14 cellular contexts compared by ENCODE assay signal in the genomic region with DNA sequence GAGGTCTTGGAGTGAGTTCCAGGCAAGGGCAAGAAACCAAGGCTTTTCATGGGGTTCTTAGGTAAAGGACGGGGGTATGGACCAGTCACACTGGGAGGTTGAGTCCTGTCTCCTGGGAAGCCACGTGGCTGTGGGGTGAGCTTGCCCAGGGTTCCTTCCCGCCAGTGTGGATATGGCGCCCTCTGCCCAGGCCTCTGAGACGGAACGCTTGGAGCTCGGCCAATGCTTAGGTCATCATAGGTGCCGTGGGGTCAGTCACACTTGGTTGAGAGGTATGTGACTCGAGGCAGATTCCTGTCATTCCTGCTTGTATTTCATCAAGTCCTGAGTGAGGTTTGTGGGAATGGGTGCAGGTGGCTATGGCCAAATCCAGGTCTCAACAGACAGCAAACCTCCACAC. TPM values are rescaled to one million over a fixed set of nuclear protein-coding genes. Genes with fewer than 3 reads are reported as not detected.
DNase-seq lines count a peak whose midpoint lies in the region; ATAC-seq and TF ChIP-seq lines count a peak whose summit lies in the region.
"Had no signal": no experiment of that assay in that cellular context is flagged by ENCODE, and none has a peak within 500 bp of the region (broad histone marks: within the 10 kb centered on the region; RNA-seq: fewer than 3 reads in every experiment).

No MANE protein-coding gene starts in this region.

- TF ChIP-seq CTCF in GM10248 (IDR thresholded peaks at IDR 0.05; ENCODE audit: control extremely low read depth, extremely low read depth, low read depth, missing control alignments) (no peak), lower leg skin (IDR thresholded peaks at IDR 0.05) (no peak)

- no peak overlapping the region for H3K4me3 ChIP-seq in lower leg skin (ENCODE audit: low read depth, poor library complexity, severe bottlenecking)
- H3K4me3 ChIP-seq: vagina had no signal

- no peak overlapping the region for H3K4me3 Mint-ChIP-seq in dendritic cell treated with granulocyte-macrophage colony-stimulating factor and Interleukin-4, amounts not matched to agents 40 ng/mL and 50 ng/mL, for 4 days
- no peak overlapping the region for H3K4me3 Mint-ChIP-seq in stimulated activated naive CD8-positive, alpha-beta T cell treated with anti-CD3 and anti-CD28 coated beads, Interleukin-15, amount 100 ng/mL, for 72 hours
- H3K4me3 Mint-ChIP-seq: activated CD4-positive, alpha-beta memory T cell treated with anti-CD3 and anti-CD28 coated beads for 36 hours had no signal

- peak; percentile 43 for TF ChIP-seq RAD21 in Ishikawa (IDR thresholded peaks at IDR 0.05; ENCODE audit: low read depth)

- no peak for ATAC-seq in stimulated activated naive CD8-positive, alpha-beta T cell treated with anti-CD3 and anti-CD28 coated beads, Interleukin-15, amount 100 ng/mL, for 72 hours

- no peaks in the 10 kb centered on the region for H3K27me3 Mint-ChIP-seq in dendritic cell treated with granulocyte-macrophage colony-stimulating factor and Interleukin-4, amounts not matched to agents 40 ng/mL and 50 ng/mL, for 4 days
- no peaks in the 10 kb centered on the region for H3K27me3 Mint-ChIP-seq in stimulated activated naive CD8-positive, alpha-beta T cell treated with anti-CD3 and anti-CD28 coated beads, Interleukin-15, amount 100 ng/mL, for 72 hours
- H3K27me3 Mint-ChIP-seq: activated CD4-positive, alpha-beta memory T cell treated with anti-CD3 and anti-CD28 coated beads for 36 hours had no signal

- intact Hi-C loops in dendritic cell treated with granulocyte-macrophage colony-stimulating factor and Interleukin-4, amounts not matched to agents 40 ng/mL and 50 ng/mL, for 4 days (cut with micrococcal nuclease): no loop called here
- intact Hi-C loops in lower leg skin (cut with DNase I; ENCODE audit: low total_unique reads): no loop called here

- peaks cover 25% of the 10 kb centered on the region for H3K4me1 Mint-ChIP-seq in dendritic cell treated with granulocyte-macrophage colony-stimulating factor and Interleukin-4, amounts not matched to agents 40 ng/mL and 50 ng/mL, for 4 days (ENCODE audit: low read depth)
- H3K4me1 Mint-ChIP-seq in stimulated activated naive CD8-positive, alpha-beta T cell treated with anti-CD3 and anti-CD28 coated beads, Interleukin-15, amount 100 ng/mL, for 72 hours: peaks cover 5% of the 10 kb centered on the region

- CTCF ChIA-PET in GM10248 (lab: Yijun Ruan, JAX): interaction anchor here (1.1 to 4.9 kb wide), 2 partner anchors 16 to 25 kb away, joined by 3 to 22 read pairs; no protein-coding TSS in a partner anchor

- POLR2A ChIA-PET in GM10248 (lab: Yijun Ruan, JAX): no interaction called here

- peak overlapping the region; percentile 77 for H3K27ac Mint-ChIP-seq in dendritic cell treated with granulocyte-macrophage colony-stimulating factor and Interleukin-4, amounts not matched to agents 40 ng/mL and 50 ng/mL, for 4 days
- peak overlapping the region in 1 of 2 donors; percentile 54 for H3K27ac Mint-ChIP-seq in stimulated activated naive CD8-positive, alpha-beta T cell treated with anti-CD3 and anti-CD28 coated beads, Interleukin-15, amount 100 ng/mL, for 72 hours
- H3K27ac Mint-ChIP-seq: activated CD4-positive, alpha-beta memory T cell treated with anti-CD3 and anti-CD28 coated beads for 36 hours had no signal

- DNase-seq in ELF-1 (ENCODE audit: low read depth, low spot score) (peak; percentile 65), myocyte (ENCODE audit: low read depth) (peak; percentile 28), GM10248 (ENCODE audit: extremely low spot score) (no peak), lower leg skin (ENCODE audit: low spot score in 2 of 2) (no peak), NOMO-1 (lab: John Stamatoyannopoulos, UW; ENCODE audit: unreplicated experiment in 2 of 2) (no peak)
- no peak for DNase-seq in stimulated activated naive CD8-positive, alpha-beta T cell treated with anti-CD3 and anti-CD28 coated beads, Interleukin-15, amount 100 ng/mL, for 72 hours
- DNase-seq: activated CD4-positive, alpha-beta memory T cell treated with anti-CD3 and anti-CD28 coated beads for 36 hours; activated naive CD4-positive, alpha-beta T cell treated with anti-CD3 and anti-CD28 coated beads, Interleukin-2, amount 50 U/mL, for 16 hours; head of caudate nucleus; KBM-7; NCI-H510A had no signal

- no peaks in the 10 kb centered on the region for H3K9me3 Mint-ChIP-seq in dendritic cell treated with granulocyte-macrophage colony-stimulating factor and Interleukin-4, amounts not matched to agents 40 ng/mL and 50 ng/mL, for 4 days
- no peaks in the 10 kb centered on the region for H3K9me3 Mint-ChIP-seq in stimulated activated naive CD8-positive, alpha-beta T cell treated with anti-CD3 and anti-CD28 coated beads, Interleukin-15, amount 100 ng/mL, for 72 hours
- H3K9me3 Mint-ChIP-seq: activated CD4-positive, alpha-beta memory T cell treated with anti-CD3 and anti-CD28 coated beads for 36 hours had no signal

- peak; percentile 54; the same call in 1 of the 2 replicates for TF ChIP-seq EP300 in Ishikawa (IDR thresholded peaks at IDR 0.05; ENCODE audit: borderline replicate concordance)

- 70 to 71% methylated on average over 7 to 9 of the region's 9 CpGs for WGBS in lower leg skin, 2 donors

- peaks cover 39% of the 10 kb centered on the region for H3K36me3 Mint-ChIP-seq in dendritic cell treated with granulocyte-macrophage colony-stimulating factor and Interleukin-4, amounts not matched to agents 40 ng/mL and 50 ng/mL, for 4 days (ENCODE audit: low read depth)

- TF ChIP-seq POLR2A in lower leg skin (IDR thresholded peaks at IDR 0.05): no peak

TF ChIP-seq in Ishikawa, 13 proteins besides CTCF, POLR2A, EP300 and RAD21:
- TF ChIP-seq REST (IDR thresholded peaks at IDR 0.05; ENCODE audit: low read depth) (no peak), NFIC (IDR thresholded peaks at IDR 0.05) (peak; percentile 92), TEAD4 (IDR thresholded peaks at IDR 0.05) (peak; percentile 96), ZBTB7A (IDR thresholded peaks at IDR 0.05; ENCODE audit: low read depth) (no peak), TCF12 (IDR thresholded peaks at IDR 0.05; ENCODE audit: low read depth) (peak; percentile 50; the same call in 1 of the 2 replicates), EGR1 (IDR thresholded peaks at IDR 0.05) (no peak), YY1 (IDR thresholded peaks at IDR 0.05; ENCODE audit: low read depth) (no peak), USF1 (IDR thresholded peaks at IDR 0.05) (no peak), CEBPB (IDR thresholded peaks at IDR 0.05) (0 out of 2 replicates have a peak, but pooled peaks have one; percentile 17), FOXM1 (IDR thresholded peaks at IDR 0.05; ENCODE audit: borderline replicate concordance, low read depth) (no peak), MAX (IDR thresholded peaks at IDR 0.05) (peak; percentile 94), TAF1 (IDR thresholded peaks at IDR 0.05; ENCODE audit: low read depth) (no peak), CREB1 (IDR thresholded peaks at IDR 0.05; ENCODE audit: low read depth) (no peak)

RNA-seq across cellular contexts. Expression of gene TENT4A, which starts 46.2 kb away (rescaled TPM):
- 6.7 and 11.1 TPM in 2 replicates for total RNA-seq in myocyte
- 16.2 TPM for polyA plus RNA-seq in myocyte (2012)
- 10 to 100 TPM; 12.9 to 51.6 (median 21.6) TPM for total RNA-seq in lower leg skin

Comparison
In these comparisons a context has a peak if more than half of its experiments do, and no peak if none do; other contexts are left out.
1. DNase-seq: peak in ELF-1 (single experiment) and myocyte (single experiment); none in stimulated activated naive CD8-positive, alpha-beta T cell treated with anti-CD3 and anti-CD28 coated beads, Interleukin-15, amount 100 ng/mL, for 72 hours (0 of 2), GM10248 (single experiment), lower leg skin (0 of 2) and NOMO-1 (0 of 2).